Comparison of ENCODE assay signal across 8 cellular contexts in genomic region chr9:114157516-114158176, GRCh38. TPM values are rescaled to one million over a fixed set of nuclear protein-coding genes. Genes with fewer than 3 reads are reported as not detected.
A peak's percentile ranks its signal among the peaks of the same experiment; 100 is the strongest.
DNase-seq lines count a peak whose midpoint lies in the region; ATAC-seq and TF ChIP-seq lines count a peak whose summit lies in the region.

No MANE protein-coding gene starts in this region.

- in situ Hi-C loops in KBM-7 (cut with MboI; ENCODE audit: low pct_unique_long_range_greater_than_20kb, low sequenced_read_pairs), result no loop called here

- H3K27ac Mint-ChIP-seq in activated T-cell treated with anti-CD3 and anti-CD28 coated beads, Interleukin-2, amount 50 U/mL, for 72 hours, result no peak overlapping the region

- no peak overlapping the region for H3K4me3 ChIP-seq in tibial artery

- H3K27ac ChIP-seq in tibial artery, result peak overlapping the region; percentile 79 to 88

- no peaks in the 10 kb centered on the region for H3K9me3 Mint-ChIP-seq in activated T-cell treated with anti-CD3 and anti-CD28 coated beads, Interleukin-2, amount 50 U/mL, for 72 hours

- peaks cover 36% of the 10 kb centered on the region for H3K27me3 Mint-ChIP-seq in activated T-cell treated with anti-CD3 and anti-CD28 coated beads, Interleukin-2, amount 50 U/mL, for 72 hours (ENCODE audit: low read depth)

- no peaks in the 10 kb centered on the region for H3K36me3 ChIP-seq in tibial artery

- H3K4me1 ChIP-seq in tibial artery, result peaks cover 0 to 49% (median 36%) of the 10 kb centered on the region in 4 donors

- H3K27me3 ChIP-seq in tibial artery, result peaks cover 0 to 21% of the 10 kb centered on the region in 2 donors

- intact Hi-C loops in tibial artery (cut with DNase I; ENCODE audit: low total_unique reads), result loop anchor here (5.0 kb wide), 1 partner anchor 90 kb away; no protein-coding TSS in a partner anchor

- ATAC-seq in activated T-cell treated with anti-CD3 and anti-CD28 coated beads, Interleukin-2, amount 50 U/mL, for 72 hours (replicated peaks in 1 of 2), result no peak
- ATAC-seq in HG03469 (IDR thresholded peaks at IDR 0.05; ENCODE audit: unreplicated experiment), result no peak

- DNase-seq in activated T-cell treated with anti-CD3 and anti-CD28 coated beads, Interleukin-2, amount 50 U/mL, for 72 hours, result no peak
- DNase-seq in activated T-cell treated with anti-CD3 and anti-CD28 coated beads for 4 hours, result no peak
- peak; percentile 32 for DNase-seq in astrocyte of the hippocampus (ENCODE audit: low read depth, low spot score)
- peak; percentile 27 for DNase-seq in kidney tubule cell (ENCODE audit: low spot score)
- DNase-seq in tibial artery, result no peak
- no peak for DNase-seq in KBM-7
- no peak for DNase-seq in NOMO-1 treated with dmso at 0.1 percent for 144 hours (lab: John Stamatoyannopoulos, UW; ENCODE audit: unreplicated experiment)

- H3K4me3 Mint-ChIP-seq in activated T-cell treated with anti-CD3 and anti-CD28 coated beads, Interleukin-2, amount 50 U/mL, for 72 hours, result peak overlapping the region; percentile 57 to 59

- H3K4me1 Mint-ChIP-seq in activated T-cell treated with anti-CD3 and anti-CD28 coated beads, Interleukin-2, amount 50 U/mL, for 72 hours (ENCODE audit: low read depth), result peaks cover 17% of the 10 kb centered on the region

- no peaks in the 10 kb centered on the region for H3K36me3 Mint-ChIP-seq in activated T-cell treated with anti-CD3 and anti-CD28 coated beads, Interleukin-2, amount 50 U/mL, for 72 hours (ENCODE audit: insufficient read depth in 2 of 2)

- H3K9me3 ChIP-seq in tibial artery, result no peaks in the 10 kb centered on the region

- TF ChIP-seq CTCF in tibial artery (IDR thresholded peaks at IDR 0.05), result no peak

RNA-seq across cellular contexts. Expression of gene COL27A1, which starts 2.3 kb away (rescaled TPM):
- total RNA-seq in activated T-cell treated with anti-CD3 and anti-CD28 coated beads, Interleukin-2, amount 50 U/mL, for 72 hours, result 1 to 10 TPM; 1.3 to 2.4 TPM

RNA-seq across cellular contexts. Expression of gene KIF12, which starts 58.6 kb away (rescaled TPM):
- not detected for total RNA-seq in activated T-cell treated with anti-CD3 and anti-CD28 coated beads, Interleukin-2, amount 50 U/mL, for 72 hours

Comparison
In these comparisons a context has a peak if more than half of its experiments do, and no peak if none do; other contexts are left out.
1. DNase-seq: peak in astrocyte of the hippocampus (single experiment) and kidney tubule cell (single experiment); none in activated T-cell treated with anti-CD3 and anti-CD28 coated beads, Interleukin-2, amount 50 U/mL, for 72 hours (0 of 2), activated T-cell treated with anti-CD3 and anti-CD28 coated beads for 4 hours (single experiment), tibial artery (0 of 2), KBM-7 (single experiment) and NOMO-1 treated with dmso at 0.1 percent for 144 hours (single experiment).